21 cellular contexts compared by ENCODE assay signal in genomic region chr1:61388586-61388985, GRCh38.
DNase-seq lines count a peak whose midpoint lies in the region; ATAC-seq and TF ChIP-seq lines count a peak whose summit lies in the region.
"Had no signal": no experiment of that assay in that cellular context is flagged by ENCODE, and none has a peak within 500 bp of the region (broad histone marks: within the 10 kb centered on the region; RNA-seq: fewer than 3 reads in every experiment).

No MANE protein-coding gene starts in this region.

- H3K36me3 ChIP-seq in vagina = peaks cover 0 to 13% of the 10 kb centered on the region in 2 donors
- H3K36me3 ChIP-seq: colonic mucosa had no signal

- TF ChIP-seq POLR2A in vagina (IDR thresholded peaks at IDR 0.05) = no peak

- H3K27me3 ChIP-seq in vagina = no peaks in the 10 kb centered on the region
- H3K27me3 ChIP-seq: colonic mucosa, upper lobe of right lung had no signal

- DNase-seq in AG09309 (ENCODE audit: low read depth) (peak; percentile 10), LHCN-M2 (ENCODE audit: low read depth) (peak; percentile 49), cardiac fibroblast (ENCODE audit: low read depth in 2 of 2) (peak; percentile 60 to 92), kidney tubule cell (ENCODE audit: low spot score) (peak; percentile 24), vagina (ENCODE audit: extremely low spot score in 2 of 2) (no peak)
- DNase-seq in stimulated activated CD4-positive, alpha-beta T cell treated with anti-CD3 and anti-CD28 coated beads, Interleukin-12 subunit alpha, Interleukin-12 subunit beta, amount 100 ng/mL, for 4 hours = no peak
- DNase-seq in stimulated activated CD4-positive, alpha-beta T cell treated with anti-CD3 and anti-CD28 coated beads, Interleukin-2, amount 100 ng/mL, for 48 hours = no peak
- DNase-seq: activated effector memory CD4-positive, alpha-beta T cell treated with Interleukin-2 at 50 U/mL for 16 hours; amniotic stem cell; colonic mucosa; DMS79 treated with DMSO at 0.1 percent for 48 hours; KG1; midbrain; NCI-H1105 treated with DMSO at 0.1 percent for 48 hours; NCI-H748 treated with DMSO at 0.1 percent for 48 hours; stimulated activated naive CD4-positive, alpha-beta T cell treated with Interleukin-2 at 50 U/mL for 16 hours; T-helper 9 cell; upper lobe of right lung had no signal

- peaks cover 3% of the 10 kb centered on the region for H3K9me3 ChIP-seq in vagina
- H3K9me3 ChIP-seq: colonic mucosa had no signal

- intact Hi-C loops in vagina (cut with DNase I) = no loop called here

- ATAC-seq in HG02938 (IDR thresholded peaks at IDR 0.05; ENCODE audit: unreplicated experiment) = no peak
- ATAC-seq: A549, upper lobe of right lung had no signal

- H3K4me3 ChIP-seq in AG09309 (ENCODE audit: control insufficient read depth, low read depth, low read length) = no peak overlapping the region
- no peak overlapping the region for H3K4me3 ChIP-seq in cardiac fibroblast (replicated peaks in 1 of 2; ENCODE audit: low read depth in 2 of 2, low read length in 2 of 2)
- H3K4me3 ChIP-seq in vagina = no peak overlapping the region
- H3K4me3 ChIP-seq: A549, colonic mucosa, upper lobe of right lung had no signal

- TF ChIP-seq CTCF in AG09309 (IDR thresholded peaks at IDR 0.05; ENCODE audit: control insufficient read depth, insufficient read depth, low read depth, low read length, missing control alignments) (no peak), cardiac fibroblast (IDR thresholded peaks at IDR 0.05; ENCODE audit: low read depth, low read length) (no peak), vagina (IDR thresholded peaks at IDR 0.05) (no peak)

- no peak overlapping the region for H3K27ac ChIP-seq in vagina
- H3K27ac ChIP-seq: A549, colonic mucosa, epithelial cell of prostate, upper lobe of right lung had no signal

- no peaks in the 10 kb centered on the region for H3K4me1 ChIP-seq in vagina
- H3K4me1 ChIP-seq: A549, colonic mucosa, upper lobe of right lung had no signal

Comparison
In these comparisons a context has a peak if more than half of its experiments do, and no peak if none do; other contexts are left out.
1. DNase-seq: peak in AG09309 (single experiment), LHCN-M2 (single experiment), cardiac fibroblast (2 of 2) and kidney tubule cell (single experiment); none in stimulated activated CD4-positive, alpha-beta T cell treated with anti-CD3 and anti-CD28 coated beads, Interleukin-12 subunit alpha, Interleukin-12 subunit beta, amount 100 ng/mL, for 4 hours (single experiment), stimulated activated CD4-positive, alpha-beta T cell treated with anti-CD3 and anti-CD28 coated beads, Interleukin-2, amount 100 ng/mL, for 48 hours (0 of 2) and vagina (0 of 2).